Comparison of ENCODE assay signal across 8 cellular contexts in genomic region chr2:115825912-115826311, GRCh38.
"Had no signal": no experiment of that assay in that cellular context is flagged by ENCODE, and none has a peak within 500 bp of the region (broad histone marks: within the 10 kb centered on the region; RNA-seq: fewer than 3 reads in every experiment).

No MANE protein-coding gene starts in this region.

- ATAC-seq: HCT116 had no signal

- H3K4me3 ChIP-seq: GM23248, HAP-1 had no signal

- H3K9me3 ChIP-seq: HAP-1 had no signal

- H3K27ac Mint-ChIP-seq: HFFc6 had no signal

- DNase-seq: GM23248, GOT3, H7, H9, HCEC 1CT, HFFc6 had no signal

- H3K9me3 Mint-ChIP-seq: H9 had no signal

- H3K4me3 Mint-ChIP-seq: H9, HFFc6 had no signal

- H2AFZ ChIP-seq: GM23248 had no signal

- H3K9ac ChIP-seq: GM23248 had no signal

- H3K27ac ChIP-seq: GM23248 had no signal

- H3K36me3 ChIP-seq: HAP-1 had no signal
